Comparison of ENCODE assay signal across 26 cellular contexts in genomic region chr14:24250354-24250753, GRCh38. TPM values are rescaled to one million over a fixed set of nuclear protein-coding genes. Genes with fewer than 3 reads are reported as not detected.
DNase-seq lines count a peak whose midpoint lies in the region; ATAC-seq and TF ChIP-seq lines count a peak whose summit lies in the region.
"Had no signal": no experiment of that assay in that cellular context is flagged by ENCODE, and none has a peak within 500 bp of the region (broad histone marks: within the 10 kb centered on the region; RNA-seq: fewer than 3 reads in every experiment).

No MANE protein-coding gene starts in this region.

- no peaks in the 10 kb centered on the region for H3K9me3 Mint-ChIP-seq in activated T-cell treated with anti-CD3 and anti-CD28 coated beads, Interleukin-2, amount 50 U/mL, for 24 hours
- no peaks in the 10 kb centered on the region for H3K9me3 Mint-ChIP-seq in CD4-positive, alpha-beta memory T cell
- no peaks in the 10 kb centered on the region for H3K9me3 Mint-ChIP-seq in activated CD8-positive, alpha-beta T cell treated with anti-CD3 and anti-CD28 coated beads for 36 hours
- H3K9me3 Mint-ChIP-seq in naive thymus-derived CD4-positive, alpha-beta T cell, result no peaks in the 10 kb centered on the region
- H3K9me3 Mint-ChIP-seq: activated T-cell treated with anti-CD3 and anti-CD28 coated beads, Interleukin-2, amount 50 U/mL, for 72 hours had no signal

- peaks cover 32% of the 10 kb centered on the region for H3K4me1 Mint-ChIP-seq in activated T-cell treated with anti-CD3 and anti-CD28 coated beads, Interleukin-2, amount 50 U/mL, for 24 hours (ENCODE audit: low read depth)
- H3K4me1 Mint-ChIP-seq in CD4-positive, alpha-beta memory T cell, result peaks cover 19 to 33% (median 27%) of the 10 kb centered on the region in 4 donors
- H3K4me1 Mint-ChIP-seq in activated CD8-positive, alpha-beta T cell treated with anti-CD3 and anti-CD28 coated beads for 36 hours (ENCODE audit: low read depth), result peaks cover 25% of the 10 kb centered on the region
- peaks cover 4 to 43% (median 10%) of the 10 kb centered on the region in 7 donors for H3K4me1 Mint-ChIP-seq in naive thymus-derived CD4-positive, alpha-beta T cell

- TF ChIP-seq CTCF in activated CD8-positive, alpha-beta T cell treated with anti-CD3 and anti-CD28 coated beads for 36 hours (IDR thresholded peaks at IDR 0.05), result no peak

- H3K9me3 ChIP-seq in CD4-positive, alpha-beta memory T cell (ENCODE audit: control insufficient read depth in 1 of 2, low read length in 2 of 2), result no peaks in the 10 kb centered on the region
- H3K9me3 ChIP-seq in naive thymus-derived CD4-positive, alpha-beta T cell (ENCODE audit: control insufficient read depth in 2 of 3, low read length in 3 of 3), result no peaks in the 10 kb centered on the region
- H3K9me3 ChIP-seq: vagina had no signal

- H3K27me3 ChIP-seq in CD4-positive, alpha-beta memory T cell (ENCODE audit: insufficient read depth, low read length), result no peaks in the 10 kb centered on the region
- H3K27me3 ChIP-seq in naive thymus-derived CD4-positive, alpha-beta T cell (ENCODE audit: control insufficient read depth in 2 of 2, insufficient read depth in 2 of 2, low read length in 2 of 2), result no peaks in the 10 kb centered on the region
- H3K27me3 ChIP-seq: dorsolateral prefrontal cortex, hepatocyte, vagina had no signal

- peak overlapping the region; percentile 1 for H3K27ac Mint-ChIP-seq in activated T-cell treated with anti-CD3 and anti-CD28 coated beads, Interleukin-2, amount 50 U/mL, for 24 hours
- H3K27ac Mint-ChIP-seq in CD4-positive, alpha-beta memory T cell, result peak overlapping the region; percentile 23 to 80 (median 74)
- peak overlapping the region; percentile 9 for H3K27ac Mint-ChIP-seq in activated CD8-positive, alpha-beta T cell treated with anti-CD3 and anti-CD28 coated beads for 36 hours
- peak overlapping the region in 5 of 9 donors; percentile 29 to 88 (median 67) for H3K27ac Mint-ChIP-seq in naive thymus-derived CD4-positive, alpha-beta T cell

- CTCF ChIA-PET in CD4-positive, alpha-beta memory T cell (lab: Charles Lee; ENCODE audit: partially characterized antibody), result interaction anchor here (4.3 to 25.6 kb wide), 2 partner anchors 7 to 55 kb away, joined by 25 to 556 read pairs; partner anchors contain the start of genes CIDEB, DHRS1, LTB4R and LTB4R2
- CTCF ChIA-PET in activated CD8-positive, alpha-beta T cell treated with anti-CD3 and anti-CD28 coated beads for 36 hours (lab: Charles Lee), result interaction anchor here (1.2 to 27.8 kb wide), 6 partner anchors 8 to 187 kb away, joined by 3 to 873 read pairs (median 12); partner anchors contain the start of genes CIDEB, DHRS1, LTB4R and LTB4R2
- CTCF ChIA-PET in naive thymus-derived CD4-positive, alpha-beta T cell (lab: Charles Lee), result interaction anchor here (1.4 kb wide), 1 partner anchor 45 kb away, joined by 3 read pairs; no protein-coding TSS in a partner anchor

- intact Hi-C loops in CD4-positive, alpha-beta memory T cell (cut with micrococcal nuclease), result no loop called here
- intact Hi-C loops in activated CD8-positive, alpha-beta T cell treated with anti-CD3 and anti-CD28 coated beads for 36 hours (cut with micrococcal nuclease), result no loop called here
- intact Hi-C loops in naive thymus-derived CD4-positive, alpha-beta T cell (cut with micrococcal nuclease), result no loop called here

- H3K36me3 Mint-ChIP-seq in activated T-cell treated with anti-CD3 and anti-CD28 coated beads, Interleukin-2, amount 50 U/mL, for 24 hours (ENCODE audit: low read depth), result peaks cover 28% of the 10 kb centered on the region
- peaks cover 8 to 27% of the 10 kb centered on the region in 2 donors for H3K36me3 Mint-ChIP-seq in CD4-positive, alpha-beta memory T cell
- H3K36me3 Mint-ChIP-seq in activated CD8-positive, alpha-beta T cell treated with anti-CD3 and anti-CD28 coated beads for 36 hours (ENCODE audit: low read depth), result no peaks in the 10 kb centered on the region
- peaks cover 0 to 24% (median 7%) of the 10 kb centered on the region in 5 donors for H3K36me3 Mint-ChIP-seq in naive thymus-derived CD4-positive, alpha-beta T cell

- no peak overlapping the region for H3K4me3 Mint-ChIP-seq in activated T-cell treated with anti-CD3 and anti-CD28 coated beads, Interleukin-2, amount 50 U/mL, for 24 hours
- H3K4me3 Mint-ChIP-seq in CD4-positive, alpha-beta memory T cell, result peak overlapping the region in 7 of 8 donors; percentile 44 to 74 (median 65)
- H3K4me3 Mint-ChIP-seq in activated CD8-positive, alpha-beta T cell treated with anti-CD3 and anti-CD28 coated beads for 36 hours, result no peak overlapping the region
- peak overlapping the region in 1 of 10 donors; percentile 71 for H3K4me3 Mint-ChIP-seq in naive thymus-derived CD4-positive, alpha-beta T cell

- POLR2A ChIA-PET in CD4-positive, alpha-beta memory T cell (lab: Charles Lee; ENCODE audit: partially characterized antibody), result interaction anchor here (0.9 to 1.7 kb wide), 7 partner anchors 8 to 181 kb away, joined by 3 to 8 read pairs (median 3); partner anchors contain the start of genes CIDEB, DCAF11, NRL and RABGGTA
- POLR2A ChIA-PET in activated CD8-positive, alpha-beta T cell treated with anti-CD3 and anti-CD28 coated beads for 36 hours (lab: Charles Lee), result interaction anchor here (1.3 kb wide), 1 partner anchor 47 kb away, joined by 3 read pairs; no protein-coding TSS in a partner anchor
- POLR2A ChIA-PET in naive thymus-derived CD4-positive, alpha-beta T cell (lab: Charles Lee), result no interaction called here

- no peak overlapping the region for H3K4me3 ChIP-seq in CD4-positive, alpha-beta memory T cell (ENCODE audit: low read length in 2 of 2)
- H3K4me3 ChIP-seq in naive thymus-derived CD4-positive, alpha-beta T cell (ENCODE audit: low read length), result no peak overlapping the region
- H3K4me3 ChIP-seq: dorsolateral prefrontal cortex, hepatocyte, vagina had no signal

- peaks cover 21% of the 10 kb centered on the region for H3K4me1 ChIP-seq in CD4-positive, alpha-beta memory T cell (ENCODE audit: insufficient read depth, low read length)
- H3K4me1 ChIP-seq in naive thymus-derived CD4-positive, alpha-beta T cell (ENCODE audit: control insufficient read depth in 2 of 2, insufficient read depth in 2 of 2, low read length in 2 of 2), result peaks cover 0 to 4% of the 10 kb centered on the region in 2 donors
- H3K4me1 ChIP-seq: vagina had no signal

- peaks cover 7% of the 10 kb centered on the region for H3K36me3 ChIP-seq in CD4-positive, alpha-beta memory T cell (ENCODE audit: insufficient read depth, low read length)
- H3K36me3 ChIP-seq in naive thymus-derived CD4-positive, alpha-beta T cell (ENCODE audit: control insufficient read depth in 2 of 3, insufficient read depth in 3 of 3, low read length in 3 of 3), result peaks cover 0 to 33% (median 11%) of the 10 kb centered on the region in 3 experiments
- H3K36me3 ChIP-seq: vagina had no signal

- H3K27ac ChIP-seq in CD4-positive, alpha-beta memory T cell (ENCODE audit: low read depth, low read length), result no peak overlapping the region
- no peak overlapping the region for H3K27ac ChIP-seq in naive thymus-derived CD4-positive, alpha-beta T cell (ENCODE audit: low read depth, low read length)
- H3K27ac ChIP-seq: dorsolateral prefrontal cortex, hepatocyte, HL-60, vagina had no signal

- H3K27me3 Mint-ChIP-seq in activated T-cell treated with anti-CD3 and anti-CD28 coated beads, Interleukin-2, amount 50 U/mL, for 24 hours, result no peaks in the 10 kb centered on the region
- H3K27me3 Mint-ChIP-seq in CD4-positive, alpha-beta memory T cell, result no peaks in the 10 kb centered on the region
- no peaks in the 10 kb centered on the region for H3K27me3 Mint-ChIP-seq in activated CD8-positive, alpha-beta T cell treated with anti-CD3 and anti-CD28 coated beads for 36 hours
- H3K27me3 Mint-ChIP-seq in naive thymus-derived CD4-positive, alpha-beta T cell, result no peaks in the 10 kb centered on the region

- ATAC-seq in activated CD8-positive, alpha-beta T cell treated with anti-CD3 and anti-CD28 coated beads for 36 hours, result no peak
- ATAC-seq in naive thymus-derived CD4-positive, alpha-beta T cell, result no peak
- ATAC-seq in GM21717 (IDR thresholded peaks at IDR 0.05; ENCODE audit: unreplicated experiment), result no peak
- ATAC-seq: activated T-cell treated with anti-CD3 and anti-CD28 coated beads, Interleukin-2, amount 50 U/mL, for 72 hours; SK-N-SH treated with all-trans-retinoic acid at 6 μM for 48 hours had no signal

- no peak for DNase-seq in activated T-cell treated with anti-CD3 and anti-CD28 coated beads, Interleukin-2, amount 50 U/mL, for 24 hours
- no peak for DNase-seq in activated T-cell treated with anti-CD3 and anti-CD28 coated beads, Interleukin-2, amount 50 U/mL, for 1 hour
- no peak for DNase-seq in CD4-positive, alpha-beta memory T cell
- DNase-seq in activated CD8-positive, alpha-beta T cell treated with anti-CD3 and anti-CD28 coated beads for 36 hours, result no peak
- no peak for DNase-seq in naive thymus-derived CD4-positive, alpha-beta T cell
- DNase-seq in ecto neural progenitor cell (ENCODE audit: low spot score) (no peak), SHP77 (lab: John Stamatoyannopoulos, UW) (no peak)
- DNase-seq: ACHN; activated CD4-positive, alpha-beta T cell treated with anti-CD3 and anti-CD28 coated beads for 48 hours; activated T-cell treated with anti-CD3 and anti-CD28 coated beads, Interleukin-2, amount 50 U/mL, for 72 hours; amygdala; caudate nucleus; dorsolateral prefrontal cortex; foreskin fibroblast; GF-D8; NCI-H1436 treated with DMSO at 0.1 percent for 48 hours; NCI-H2171; NCI-H526; occipital lobe; retina; stimulated activated CD4-positive, alpha-beta T cell treated with anti-CD3 and anti-CD28 coated beads, Interleukin-12 subunit alpha, Interleukin-12 subunit beta, amount 100 ng/mL, for 4 hours had no signal

RNA-seq across cellular contexts. Expression of gene TINF2, which starts 7.9 kb away (rescaled TPM):
- 100 to 1,000 TPM; 131 to 132 TPM for total RNA-seq in CD4-positive, alpha-beta memory T cell
- polyA plus RNA-seq in CD4-positive, alpha-beta memory T cell, result 100 to 1,000 TPM; 151 to 169 TPM
- 10 to 100 TPM; 77.4 to 84.9 TPM for total RNA-seq in activated CD8-positive, alpha-beta T cell treated with anti-CD3 and anti-CD28 coated beads for 36 hours
- 100 to 1,000 TPM; 133 to 150 (median 139) TPM for total RNA-seq in naive thymus-derived CD4-positive, alpha-beta T cell
- 100 to 1,000 TPM; 143 to 186 TPM for polyA plus RNA-seq in naive thymus-derived CD4-positive, alpha-beta T cell

RNA-seq across cellular contexts. Expression of gene TGM1, which starts 12.6 kb away (rescaled TPM):
- total RNA-seq in CD4-positive, alpha-beta memory T cell, result 10 to 100 TPM; 11.0 to 16.1 TPM
- polyA plus RNA-seq in CD4-positive, alpha-beta memory T cell, result under 1 TPM; 0.11 to 0.12 TPM
- 1 to 10 TPM; 3.0 to 3.1 TPM for total RNA-seq in activated CD8-positive, alpha-beta T cell treated with anti-CD3 and anti-CD28 coated beads for 36 hours
- 10 to 100 TPM in 1 of 5 experiments, 1 to 10 TPM in 4; 4.8 to 12.9 (median 7.1) TPM for total RNA-seq in naive thymus-derived CD4-positive, alpha-beta T cell
- not detected for polyA plus RNA-seq in naive thymus-derived CD4-positive, alpha-beta T cell

RNA-seq across cellular contexts. Expression of gene GMPR2, which starts 17.6 kb away (rescaled TPM):
- 10 to 100 TPM; 91.0 to 95.8 TPM for total RNA-seq in CD4-positive, alpha-beta memory T cell
- 100 to 1,000 TPM; 103 to 116 TPM for polyA plus RNA-seq in CD4-positive, alpha-beta memory T cell
- 10 to 100 TPM; 45.6 to 49.3 TPM for total RNA-seq in activated CD8-positive, alpha-beta T cell treated with anti-CD3 and anti-CD28 coated beads for 36 hours
- total RNA-seq in naive thymus-derived CD4-positive, alpha-beta T cell, result 10 to 100 TPM; 38.2 to 91.6 (median 69.5) TPM
- polyA plus RNA-seq in naive thymus-derived CD4-positive, alpha-beta T cell, result 100 to 1,000 TPM in 1 of 2 donors, 10 to 100 TPM in 1; 99.9 to 107 TPM

RNA-seq across cellular contexts. Expression of gene NEDD8, which starts 18.2 kb away (rescaled TPM):
- 100 to 1,000 TPM; 116 to 127 TPM for total RNA-seq in CD4-positive, alpha-beta memory T cell
- 100 to 1,000 TPM; 351 to 425 TPM for polyA plus RNA-seq in CD4-positive, alpha-beta memory T cell
- total RNA-seq in activated CD8-positive, alpha-beta T cell treated with anti-CD3 and anti-CD28 coated beads for 36 hours, result 100 to 1,000 TPM; 167 to 172 TPM
- 100 to 1,000 TPM in 3 of 5 experiments, 10 to 100 TPM in 2; 73.5 to 175 (median 106) TPM for total RNA-seq in naive thymus-derived CD4-positive, alpha-beta T cell
- polyA plus RNA-seq in naive thymus-derived CD4-positive, alpha-beta T cell, result 100 to 1,000 TPM; 254 to 340 TPM

RNA-seq across cellular contexts. Expression of gene RABGGTA, which starts 21.0 kb away (rescaled TPM):
- total RNA-seq in CD4-positive, alpha-beta memory T cell, result 10 to 100 TPM; 55.6 to 62.5 TPM
- polyA plus RNA-seq in CD4-positive, alpha-beta memory T cell, result 10 to 100 TPM; 22.9 to 32.5 TPM
- total RNA-seq in activated CD8-positive, alpha-beta T cell treated with anti-CD3 and anti-CD28 coated beads for 36 hours, result 10 to 100 TPM; 37.6 to 42.7 TPM
- total RNA-seq in naive thymus-derived CD4-positive, alpha-beta T cell, result 10 to 100 TPM; 49.7 to 76.5 (median 55.5) TPM
- polyA plus RNA-seq in naive thymus-derived CD4-positive, alpha-beta T cell, result 10 to 100 TPM; 17.9 to 36.3 TPM

Comparison
In these comparisons a context has a peak if more than half of its experiments do, and no peak if none do; other contexts are left out.
1. H3K27ac Mint-ChIP-seq: peak in every context shown above with its lines; median percentile 74 in CD4-positive, alpha-beta memory T cell; 67 in naive thymus-derived CD4-positive, alpha-beta T cell; 9 in activated CD8-positive, alpha-beta T cell treated with anti-CD3 and anti-CD28 coated beads for 36 hours; 1 in activated T-cell treated with anti-CD3 and anti-CD28 coated beads, Interleukin-2, amount 50 U/mL, for 24 hours.
2. H3K4me3 Mint-ChIP-seq: peak in CD4-positive, alpha-beta memory T cell (7 of 8); none in activated T-cell treated with anti-CD3 and anti-CD28 coated beads, Interleukin-2, amount 50 U/mL, for 24 hours (single experiment) and activated CD8-positive, alpha-beta T cell treated with anti-CD3 and anti-CD28 coated beads for 36 hours (single experiment).